Comparison of ENCODE assay signal across 11 cellular contexts in the genomic region with DNA sequence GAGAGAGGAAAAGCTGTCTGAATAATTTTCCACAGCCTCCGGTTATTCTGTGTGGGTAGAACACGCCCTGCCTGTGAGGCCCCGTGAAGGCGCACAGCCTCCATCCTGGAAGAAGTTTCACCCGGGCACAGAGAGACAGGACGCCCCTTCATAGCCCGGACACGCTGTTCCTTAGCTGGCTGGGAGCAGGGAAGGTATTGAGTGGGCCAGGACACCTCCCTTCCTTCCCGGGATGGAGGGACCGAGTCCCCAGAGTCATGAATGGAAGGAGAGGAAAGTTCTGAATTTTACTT.
"Had no signal": no experiment of that assay in that cellular context is flagged by ENCODE, and none has a peak within 500 bp of the region (broad histone marks: within the 10 kb centered on the region; RNA-seq: fewer than 3 reads in every experiment).

No MANE protein-coding gene starts in this region.

- H3K9me3 ChIP-seq: ovary, SK-N-SH had no signal

- H3K27me3 Mint-ChIP-seq: stimulated activated naive B cell treated with anti-CD40 and anti-IgM and Interleukin-4, amounts not matched to agents 10 μg/mL and 1 μg/mL and 100 μg/mL, for 72 hours had no signal

- H3K4me3 ChIP-seq: ovary, skin epidermis had no signal

- DNase-seq: activated CD4-positive, alpha-beta T cell treated with anti-CD3 and anti-CD28 coated beads, Interleukin-2, amount 10 ng/mL, durations not matched to agents 7 days and 5 days; activated naive CD4-positive, alpha-beta T cell; activated T-cell treated with anti-CD3 and anti-CD28 coated beads, Interleukin-2, amount 50 U/mL, for 72 hours; glutamatergic neuron; left colon; ovary; SK-N-SH; stimulated activated naive B cell treated with anti-CD40 and anti-IgM and Interleukin-4, amounts not matched to agents 10 μg/mL and 1 μg/mL and 100 μg/mL, for 72 hours had no signal

- H3K27ac ChIP-seq: ovary had no signal

- H3K4me3 Mint-ChIP-seq: activated CD4-positive, alpha-beta T cell treated with anti-CD3 and anti-CD28 coated beads, Interleukin-2, amount 10 ng/mL, durations not matched to agents 7 days and 5 days; activated T-cell treated with anti-CD3 and anti-CD28 coated beads, Interleukin-2, amount 50 U/mL, for 72 hours; brain; nephron; stimulated activated naive B cell treated with anti-CD40 and anti-IgM and Interleukin-4, amounts not matched to agents 10 μg/mL and 1 μg/mL and 100 μg/mL, for 72 hours had no signal

- H3K36me3 ChIP-seq: ovary had no signal

- H3K27ac Mint-ChIP-seq: activated CD4-positive, alpha-beta T cell treated with anti-CD3 and anti-CD28 coated beads, Interleukin-2, amount 10 ng/mL, durations not matched to agents 7 days and 5 days; activated T-cell treated with anti-CD3 and anti-CD28 coated beads, Interleukin-2, amount 50 U/mL, for 72 hours; brain; nephron; stimulated activated naive B cell treated with anti-CD40 and anti-IgM and Interleukin-4, amounts not matched to agents 10 μg/mL and 1 μg/mL and 100 μg/mL, for 72 hours had no signal

- H3K9me3 Mint-ChIP-seq: activated CD4-positive, alpha-beta T cell treated with anti-CD3 and anti-CD28 coated beads, Interleukin-2, amount 10 ng/mL, durations not matched to agents 7 days and 5 days; activated T-cell treated with anti-CD3 and anti-CD28 coated beads, Interleukin-2, amount 50 U/mL, for 72 hours; brain; nephron; stimulated activated naive B cell treated with anti-CD40 and anti-IgM and Interleukin-4, amounts not matched to agents 10 μg/mL and 1 μg/mL and 100 μg/mL, for 72 hours had no signal

- H3K27me3 ChIP-seq: ovary had no signal
